ENCODE assay signal across 20 cellular contexts in the genomic region with DNA sequence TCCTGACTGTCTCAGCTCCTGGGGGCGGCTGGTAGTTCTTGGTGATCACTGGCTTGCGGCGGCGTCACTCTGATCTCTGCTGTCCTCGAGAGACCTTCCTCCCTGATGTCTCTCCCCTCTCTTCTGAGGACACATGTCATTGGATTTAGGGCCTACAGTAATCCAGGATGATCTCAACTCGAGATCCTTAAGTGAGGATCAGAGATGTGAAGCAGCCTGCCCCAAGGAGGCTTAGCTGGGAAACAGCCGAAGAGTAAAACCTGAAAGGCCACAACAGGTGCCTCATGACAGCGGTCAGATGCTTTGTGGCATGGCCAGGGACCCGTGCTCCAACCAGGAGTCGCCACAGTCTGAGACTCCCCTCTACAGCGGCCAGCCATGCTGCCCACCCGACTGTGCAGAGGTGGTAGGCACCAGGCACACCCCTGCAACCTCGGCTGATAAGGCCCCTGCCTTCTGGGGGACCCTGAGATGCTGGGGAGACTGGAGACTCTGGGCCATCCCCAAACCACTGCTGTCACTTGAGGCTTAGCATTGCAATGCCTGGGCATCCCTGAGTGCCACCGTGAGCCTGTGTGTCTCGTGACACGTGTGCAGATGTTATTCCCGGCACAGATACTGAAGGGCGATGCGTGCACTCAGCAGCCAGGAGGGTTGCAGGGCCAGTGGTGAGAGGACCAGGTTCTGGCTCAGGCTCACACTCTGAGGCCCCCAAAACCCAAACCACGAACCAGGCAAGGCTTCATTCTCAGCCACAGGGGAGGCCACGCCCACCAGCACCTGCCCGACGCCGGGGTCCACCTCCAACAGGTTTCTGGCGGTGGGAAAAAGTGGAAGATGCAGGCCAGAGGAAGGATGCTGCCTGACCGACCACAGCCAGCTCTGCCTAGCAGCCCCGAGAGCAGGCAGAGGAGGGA. TPM values are rescaled to one million over a fixed set of nuclear protein-coding genes. Genes with fewer than 3 reads are reported as not detected.
DNase-seq lines count a peak whose midpoint lies in the region; ATAC-seq, FAIRE-seq and TF ChIP-seq lines count a peak whose summit lies in the region.
"Had no signal": no experiment of that assay in that cellular context is flagged by ENCODE, and none has a peak within 500 bp of the region (broad histone marks: within the 10 kb centered on the region; RNA-seq: fewer than 3 reads in every experiment).

No MANE protein-coding gene starts in this region.

- no peaks in the 10 kb centered on the region for H3K36me3 Mint-ChIP-seq in mesothelial cell of epicardium

- H4K20me1 ChIP-seq in DND-41 (ENCODE audit: insufficient read depth, low read length) = no peaks in the 10 kb centered on the region

- H3K4me3 ChIP-seq in DND-41 (ENCODE audit: low read depth in 1 of 2, low read length in 2 of 2) = no peak overlapping the region
- H3K4me3 ChIP-seq: GM12878, GM23248 had no signal

- DNase-seq in DND-41 (peak; percentile 17), NCI-H82 (lab: John Stamatoyannopoulos, UW) (peak; percentile 97), mesothelial cell of epicardium (ENCODE audit: low spot score in 2 of 2, unreplicated experiment in 2 of 2) (no peak), urothelium cell line (ENCODE audit: low spot score) (no peak), SW480 (ENCODE audit: low spot score) (no peak), GM10266 (ENCODE audit: extremely low spot score) (no peak)
- DNase-seq: ACHN, GF-D8, GM23248, NCI-H1092 treated with DMSO at 0.1 percent for 48 hours, NCI-H146, NCI-H2081 treated with DMSO at 0.1 percent for 48 hours, Right ventricle myocardium superior, SK-N-SH, T-helper 1 cell had no signal

- H3K9me3 ChIP-seq in DND-41 (ENCODE audit: insufficient read depth, low read length, severe bottlenecking) = no peaks in the 10 kb centered on the region
- H3K9me3 ChIP-seq: SK-N-SH had no signal

- H3K4me3 Mint-ChIP-seq in mesothelial cell of epicardium = no peak overlapping the region

- H3K4me2 ChIP-seq in DND-41 (ENCODE audit: insufficient read depth, low read length) = no peak overlapping the region
- H3K4me2 ChIP-seq: SK-N-SH had no signal

- H3K27me3 ChIP-seq in DND-41 (ENCODE audit: insufficient read depth, low read length, poor library complexity) = no peaks in the 10 kb centered on the region

- H3K9me3 Mint-ChIP-seq in mesothelial cell of epicardium = no peaks in the 10 kb centered on the region

- H3K4me1 Mint-ChIP-seq in mesothelial cell of epicardium = peaks cover 34% of the 10 kb centered on the region

- TF ChIP-seq CTCF in DND-41 (IDR thresholded peaks at IDR 0.05; ENCODE audit: borderline replicate concordance, extremely low read depth, low read length, poor library complexity, severe bottlenecking) (no peak), mesothelial cell of epicardium (IDR thresholded peaks at IDR 0.05; ENCODE audit: unreplicated experiment) (no peak), GM10266 (IDR thresholded peaks at IDR 0.05; ENCODE audit: control insufficient read depth, insufficient read depth, low read depth, missing control alignments) (no peak)

- no peaks in the 10 kb centered on the region for H3K36me3 ChIP-seq in DND-41 (ENCODE audit: insufficient read depth, low read length)

- H3K27ac Mint-ChIP-seq in mesothelial cell of epicardium = peak overlapping the region; percentile 8

- no peaks in the 10 kb centered on the region for H3K79me2 ChIP-seq in DND-41 (ENCODE audit: insufficient read depth, low read length)

- H3K9ac ChIP-seq in DND-41 (ENCODE audit: low read depth, low read length) = no peak overlapping the region
- H3K9ac ChIP-seq: GM23248, SK-N-SH had no signal

- H2AFZ ChIP-seq in DND-41 (ENCODE audit: low read depth, low read length) = no peak overlapping the region
- H2AFZ ChIP-seq: GM23248 had no signal

- no peaks in the 10 kb centered on the region for H3K27me3 Mint-ChIP-seq in mesothelial cell of epicardium (ENCODE audit: low read depth)

- no peak overlapping the region for H3K27ac ChIP-seq in DND-41 (ENCODE audit: low read length)
- H3K27ac ChIP-seq: GM23248 had no signal

- H3K4me1 ChIP-seq in DND-41 (ENCODE audit: insufficient read depth, low read length) = no peaks in the 10 kb centered on the region

- ATAC-seq in DND-41 (ENCODE audit: insufficient read depth, low read depth) = no peak
- ATAC-seq in HG03342 (IDR thresholded peaks at IDR 0.05; ENCODE audit: unreplicated experiment) = no peak
- ATAC-seq: GM12878, HCT116 had no signal

- FAIRE-seq in urothelium cell line (lab: Jason Lieb, UNC) = peak; percentile 37
- FAIRE-seq: GM12878, GM18507, RCC 7860 had no signal

RNA-seq across cellular contexts. Expression of a gene that starts 30.2 kb away (rescaled TPM):
- 96.6 to 105 TPM (median 103 TPM) in 3 replicates for total RNA-seq in mesothelial cell of epicardium

Comparison
In these comparisons a context has a peak if more than half of its experiments do, and no peak if none do; other contexts are left out.
1. DNase-seq: peak in DND-41 (single experiment) and NCI-H82 (single experiment); none in mesothelial cell of epicardium (0 of 2), urothelium cell line (single experiment), SW480 (single experiment) and GM10266 (single experiment).